ENCODE assay signal across 22 cellular contexts in genomic region chr15:93042691-93043378, GRCh38. TPM values are rescaled to one million over a fixed set of nuclear protein-coding genes. Genes with fewer than 3 reads are reported as not detected.
DNase-seq lines count a peak whose midpoint lies in the region; ATAC-seq, FAIRE-seq and TF ChIP-seq lines count a peak whose summit lies in the region.
"Had no signal": no experiment of that assay in that cellular context is flagged by ENCODE, and none has a peak within 500 bp of the region (broad histone marks: within the 10 kb centered on the region; RNA-seq: fewer than 3 reads in every experiment).

No MANE protein-coding gene starts in this region.

- in situ Hi-C loops in transverse colon (cut with MboI; ENCODE audit: low pct_ligation_motif_present in 1 of 4, low pct_unique_long_range_greater_than_20kb in 1 of 4, low sequenced_read_pairs in 3 of 4): loop anchor here in 2 of 4 donors (25.0 kb wide), 1 partner anchor 1069 kb away; no protein-coding TSS in a partner anchor

- no peak for TF ChIP-seq POLR2A in transverse colon (IDR thresholded peaks at IDR 0.05)

- H3K27ac ChIP-seq in kidney (ENCODE audit: low read depth in 2 of 2, low read length in 2 of 2) (no peak overlapping the region), psoas muscle (no peak overlapping the region), transverse colon (no peak overlapping the region)
- H3K27ac ChIP-seq: hepatocyte, SK-N-MC had no signal

- WGBS in psoas muscle, 3 donors: 80 to 83% (median 83%) methylated on average over 18 of the region's 18 CpGs
- WGBS in transverse colon (ENCODE audit: low coverage in 1 of 2), 2 donors: 83% methylated on average over 18 of the region's 18 CpGs; no CpG with 5 or more reads in 1 of the 2 donors

- no peaks in the 10 kb centered on the region for H3K4me1 ChIP-seq in kidney (ENCODE audit: control insufficient read depth in 1 of 2, insufficient read depth in 1 of 2, low read depth in 1 of 2, low read length in 2 of 2)
- H3K4me1 ChIP-seq in psoas muscle: peaks cover 5% of the 10 kb centered on the region
- peaks cover 0 to 4% (median 1%) of the 10 kb centered on the region in 4 donors for H3K4me1 ChIP-seq in transverse colon

- TF ChIP-seq CTCF in kidney (IDR thresholded peaks at IDR 0.05; ENCODE audit: borderline replicate concordance, extremely low read depth, insufficient read depth) (no peak), psoas muscle (IDR thresholded peaks at IDR 0.05) (no peak), transverse colon (IDR thresholded peaks at IDR 0.05) (no peak)

- FAIRE-seq in kidney (lab: Jason Lieb, UNC): no peak
- FAIRE-seq: astrocyte, RCC 7860 had no signal

- no peak for TF ChIP-seq EP300 in transverse colon (IDR thresholded peaks at IDR 0.05; ENCODE audit: low read depth)

- no peaks in the 10 kb centered on the region for H3K27me3 ChIP-seq in H7 (ENCODE audit: control insufficient read depth, insufficient read depth, low read length)
- no peaks in the 10 kb centered on the region for H3K27me3 ChIP-seq in psoas muscle (ENCODE audit: insufficient read depth in 3 of 3, low read length in 2 of 3)
- no peaks in the 10 kb centered on the region for H3K27me3 ChIP-seq in transverse colon
- H3K27me3 ChIP-seq: hepatocyte had no signal

- intact Hi-C loops in kidney (cut with DNase I): no loop called here
- intact Hi-C loops in psoas muscle (cut with DNase I): no loop called here
- intact Hi-C loops in transverse colon (cut with DNase I; ENCODE audit: low total_unique reads): no loop called here

- H3K4me3 ChIP-seq in H7 (ENCODE audit: insufficient read depth, low read depth, low read length): no peak overlapping the region
- no peak overlapping the region for H3K4me3 ChIP-seq in kidney (ENCODE audit: low read length in 2 of 2)
- H3K4me3 ChIP-seq in psoas muscle: no peak overlapping the region
- H3K4me3 ChIP-seq in transverse colon: no peak overlapping the region
- H3K4me3 ChIP-seq: hepatocyte, lung, SK-N-MC had no signal

- H3K9me3 ChIP-seq in kidney (ENCODE audit: control insufficient read depth in 1 of 2, low read length in 2 of 2) (peaks cover 0 to 8% of the 10 kb centered on the region in 2 donors), psoas muscle (peaks cover 5% of the 10 kb centered on the region), transverse colon (no peaks in the 10 kb centered on the region)

- peak; percentile 52 for DNase-seq in H7
- peak; percentile 69 to 91 for DNase-seq in NCI-H524 (lab: John Stamatoyannopoulos, UW)
- peak; percentile 35 for DNase-seq in kidney
- peak; percentile 2 to 41 for DNase-seq in psoas muscle
- DNase-seq in superior temporal gyrus (ENCODE audit: extremely low spot score): no peak
- no peak for DNase-seq in NCI-H2196 (lab: John Stamatoyannopoulos, UW; ENCODE audit: unreplicated experiment)
- no peak for DNase-seq in transverse colon
- DNase-seq: activated CD4-positive, alpha-beta T cell treated with anti-CD3 and anti-CD28 coated beads, Interleukin-2, amount 10 ng/mL, durations not matched to agents 24 days and 14 days; CD4-positive, alpha-beta T cell; cerebellar nuclear complex; DMS53; foreskin melanocyte; NCI-H1092 treated with DMSO at 0.1 percent for 48 hours; NCI-H2029 treated with DMSO at 0.1 percent for 48 hours; NCI-H510A; T-helper 17 cell had no signal

- no peak overlapping the region for H3K9ac ChIP-seq in kidney (ENCODE audit: low read length in 2 of 2)

- ATAC-seq in psoas muscle (peak in 1 of 4 donors; percentile 6), HG03095 (IDR thresholded peaks at IDR 0.05; ENCODE audit: unreplicated experiment) (no peak)
- ATAC-seq: T-helper 17 cell had no signal

- H3K36me3 ChIP-seq in H7 (replicated peaks; ENCODE audit: control insufficient read depth, insufficient read depth, low read length): peaks cover 21% of the 10 kb centered on the region
- no peaks in the 10 kb centered on the region for H3K36me3 ChIP-seq in kidney (ENCODE audit: control insufficient read depth in 1 of 2, insufficient read depth in 2 of 2, low read length in 2 of 2)
- H3K36me3 ChIP-seq in psoas muscle (ENCODE audit: insufficient read depth in 1 of 2, low read depth in 1 of 2): peaks cover 0 to 42% of the 10 kb centered on the region in 2 donors
- no peaks in the 10 kb centered on the region for H3K36me3 ChIP-seq in transverse colon

RNA-seq across cellular contexts. Expression of gene RGMA, which starts 46.2 kb away (rescaled TPM):
- total RNA-seq in H7 (2014; rRNA removed; shearing (Covaris generic)): 32.6 and 34.3 TPM in 2 replicates
- total RNA-seq in kidney: 4.7 TPM
- 4.4 TPM for polyA plus RNA-seq in kidney (ENCODE audit: insufficient read depth, low read depth, low replicate concordance)
- total RNA-seq in psoas muscle: 100 to 1,000 TPM in 2 of 4 donors, 10 to 100 TPM in 2; 45.8 to 217 (median 103) TPM
- 100 to 1,000 TPM in 2 of 3 donors, 10 to 100 TPM in 1; 39.2 to 187 (median 129) TPM for polyA plus RNA-seq in psoas muscle
- total RNA-seq in transverse colon: 10 to 100 TPM in 2 of 4 donors, 1 to 10 TPM in 2; 8.6 to 53.3 (median 20.6) TPM
- total RNA-seq: CD4-positive, alpha-beta T cell; T-helper 17 cell had no signal

Comparison
In these comparisons a context has a peak if more than half of its experiments do, and no peak if none do; other contexts are left out.
1. DNase-seq: peak in H7 (single experiment), NCI-H524 (2 of 2), kidney (single experiment) and psoas muscle (2 of 2); none in superior temporal gyrus (single experiment), NCI-H2196 (single experiment) and transverse colon (single experiment).